In genomic region chr7:1425292-1426136, GRCh38 we compare ENCODE assay signal across 16 cellular contexts. TPM values are rescaled to one million over a fixed set of nuclear protein-coding genes. Genes with fewer than 3 reads are reported as not detected.
DNase-seq lines count a peak whose midpoint lies in the region; ATAC-seq, FAIRE-seq and TF ChIP-seq lines count a peak whose summit lies in the region.
"Had no signal": no experiment of that assay in that cellular context is flagged by ENCODE, and none has a peak within 500 bp of the region (broad histone marks: within the 10 kb centered on the region; RNA-seq: fewer than 3 reads in every experiment).

No MANE protein-coding gene starts in this region.

- in situ Hi-C loops in GM23248 (cut with MboI) (no loop called here), SK-MEL-5 (cut with HindIII; ENCODE audit: low pct_unique_long_range_greater_than_20kb, low sequenced_read_pairs) (no loop called here)

- peaks cover 13% of the 10 kb centered on the region for H3K27me3 ChIP-seq in GM23248 (replicated peaks; ENCODE audit: insufficient read depth)

- no peaks in the 10 kb centered on the region for H3K79me2 ChIP-seq in GM23248 (ENCODE audit: insufficient read depth)

- H3K27ac ChIP-seq in GM23248 (no peak overlapping the region), kidney (ENCODE audit: low read depth in 2 of 2, low read length in 2 of 2) (no peak overlapping the region)
- H3K27ac ChIP-seq: ascending aorta, KMS-11, sigmoid colon had no signal

- intact Hi-C loops in kidney (cut with DNase I), result no loop called here

- H3K9me3 ChIP-seq in GM23248 (ENCODE audit: low read depth) (no peaks in the 10 kb centered on the region), kidney (ENCODE audit: control insufficient read depth in 1 of 2, low read length in 2 of 2) (no peaks in the 10 kb centered on the region)
- H3K9me3 ChIP-seq: ascending aorta, sigmoid colon had no signal

- TF ChIP-seq CTCF in kidney (IDR thresholded peaks at IDR 0.05; ENCODE audit: borderline replicate concordance, extremely low read depth, insufficient read depth), result no peak

- H3K36me3 ChIP-seq in GM23248 (ENCODE audit: low read depth), result no peaks in the 10 kb centered on the region
- H3K36me3 ChIP-seq in kidney (ENCODE audit: control insufficient read depth in 1 of 2, insufficient read depth in 2 of 2, low read length in 2 of 2), result no peaks in the 10 kb centered on the region
- H3K36me3 ChIP-seq: ascending aorta, sigmoid colon had no signal

- peak; percentile 76 for DNase-seq in D341Med (ENCODE audit: low spot score)
- peak; percentile 40 for DNase-seq in GM23248
- DNase-seq in SK-MEL-5 (ENCODE audit: low read depth, low spot score), result peak; percentile 60
- peak; percentile 63 for DNase-seq in kidney
- DNase-seq in mesenteric fat pad (ENCODE audit: low spot score), result no peak
- DNase-seq in NCI-H187 (lab: John Stamatoyannopoulos, UW), result no peak
- DNase-seq: activated CD4-positive, alpha-beta T cell treated with anti-CD3 and anti-CD28 coated beads for 1 hour; activated T-cell treated with anti-CD3 and anti-CD28 coated beads, Interleukin-2, amount 50 U/mL, for 48 hours; COR-L47; naive thymus-derived CD4-positive, alpha-beta T cell; NCI-H446 treated with DMSO at 0.1 percent for 48 hours; sigmoid colon had no signal

- no peak for FAIRE-seq in kidney (lab: Jason Lieb, UNC)
- FAIRE-seq: frontal cortex had no signal

- H4K20me1 ChIP-seq in GM23248 (ENCODE audit: insufficient read depth), result no peaks in the 10 kb centered on the region

- H2AFZ ChIP-seq in GM23248, result no peak overlapping the region

- H3F3A ChIP-seq in GM23248 (ENCODE audit: insufficient read depth), result no peaks in the 10 kb centered on the region

- H3K9me2 ChIP-seq in GM23248 (ENCODE audit: insufficient read depth), result no peaks in the 10 kb centered on the region

- H3K4me3 ChIP-seq in GM23248 (no peak overlapping the region), kidney (ENCODE audit: low read length in 2 of 2) (no peak overlapping the region)
- H3K4me3 ChIP-seq: ascending aorta, sigmoid colon had no signal

- no peak for ATAC-seq in GM21723 (IDR thresholded peaks at IDR 0.05; ENCODE audit: unreplicated experiment)
- ATAC-seq: naive thymus-derived CD4-positive, alpha-beta T cell had no signal

- H3K4me1 ChIP-seq in GM23248 (ENCODE audit: insufficient read depth) (no peaks in the 10 kb centered on the region), kidney (ENCODE audit: control insufficient read depth in 1 of 2, insufficient read depth in 1 of 2, low read depth in 1 of 2, low read length in 2 of 2) (no peaks in the 10 kb centered on the region)
- H3K4me1 ChIP-seq: ascending aorta, sigmoid colon had no signal

- WGBS in GM23248 (ENCODE audit: low coverage in 1 of 2, low lambda C conversion rate in 2 of 2, missing lambda C conversion rate in 2 of 2), 2 experiments, result 62 to 65% methylated on average over 16 to 18 of the region's 18 CpGs

- no peak overlapping the region for H3K4me2 ChIP-seq in GM23248 (ENCODE audit: unreplicated experiment)
- H3K4me2 ChIP-seq: KMS-11 had no signal

- H3K9ac ChIP-seq in GM23248, result no peak overlapping the region
- no peak overlapping the region for H3K9ac ChIP-seq in kidney (ENCODE audit: low read length in 2 of 2)
- H3K9ac ChIP-seq: KMS-11 had no signal

RNA-seq across cellular contexts. Expression of gene MICALL2, which starts 33.8 kb away (rescaled TPM):
- 10.6 and 12.2 TPM in 2 replicates for total RNA-seq in GM23248 (2014; rRNA removed; shearing (Covaris generic))
- polyA plus RNA-seq in GM23248 (2016; fragmentation: Nextera tagmentation; extraction: Ambion mirVana) (6.4 and 7.5 TPM in 2 replicates), kidney (ENCODE audit: insufficient read depth, low read depth, low replicate concordance) (16.6 TPM)
- total RNA-seq in SK-MEL-5 (2014; rRNA removed; shearing (Covaris generic)), result 1.2 and 2.4 TPM in 2 replicates
- polyA plus RNA-seq in SK-MEL-5 (2015; cell fraction: cytosol; rRNA removed), result 2.6 and 3.2 TPM in 2 replicates
- 70.3 and 75.1 TPM in 2 replicates for polyA plus RNA-seq in SK-MEL-5 (2015; cell fraction: nucleus; rRNA removed)
- total RNA-seq in kidney (53.4 TPM), mesenteric fat pad (28.2 TPM)

Comparison
In these comparisons a context has a peak if more than half of its experiments do, and no peak if none do; other contexts are left out.
1. DNase-seq: peak in D341Med (single experiment), GM23248 (single experiment), SK-MEL-5 (single experiment) and kidney (single experiment); none in mesenteric fat pad (single experiment) and NCI-H187 (0 of 2).